Comparison of ENCODE assay signal across 20 cellular contexts in the genomic region with DNA sequence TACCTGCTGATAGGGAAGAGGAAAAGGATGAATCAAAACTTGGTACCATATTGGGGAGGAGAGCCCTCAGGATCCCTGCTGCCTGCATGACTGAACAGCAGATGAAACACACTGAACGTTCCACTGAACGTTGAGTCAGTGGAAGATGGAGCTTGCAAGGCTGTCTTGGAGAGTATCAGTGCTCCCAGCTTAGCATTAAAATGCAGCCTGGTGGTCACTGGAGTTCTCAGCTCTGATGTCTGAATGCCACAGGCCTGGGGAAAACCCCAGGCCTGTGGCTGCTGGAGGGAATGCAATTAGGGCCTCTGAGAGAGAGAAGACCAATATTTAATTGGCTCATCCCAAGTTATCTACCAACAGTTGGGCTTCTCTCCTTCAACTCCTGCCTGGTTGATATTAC.
"Had no signal": no experiment of that assay in that cellular context is flagged by ENCODE, and none has a peak within 500 bp of the region (broad histone marks: within the 10 kb centered on the region; RNA-seq: fewer than 3 reads in every experiment).

No MANE protein-coding gene starts in this region.

- H3K36me3 Mint-ChIP-seq: activated CD8-positive, alpha-beta memory T cell treated with anti-CD3 and anti-CD28 coated beads, Interleukin-2, amount 10 ng/mL, durations not matched to agents 7 days and 5 days; immature natural killer cell; natural killer cell treated with Interleukin-12 subunit alpha and Interleukin-12 subunit beta and Interleukin-15 and Interleukin-18, amount 100 ng/mL, for 72 hours; T-cell had no signal

- H3K4me3 ChIP-seq: pancreas, psoas muscle, right atrium auricular region, upper lobe of left lung had no signal

- H3K27me3 ChIP-seq: right atrium auricular region, upper lobe of left lung had no signal

- H3K4me1 Mint-ChIP-seq: activated CD4-positive, alpha-beta memory T cell treated with anti-CD3 and anti-CD28 coated beads, Interleukin-2, amount 10 ng/mL, durations not matched to agents 7 days and 5 days; activated CD8-positive, alpha-beta memory T cell treated with anti-CD3 and anti-CD28 coated beads, Interleukin-2, amount 10 ng/mL, durations not matched to agents 7 days and 5 days; activated naive CD8-positive, alpha-beta T cell treated with anti-CD3 and anti-CD28 coated beads, Interleukin-2, amount 50 U/mL, for 24 hours; immature natural killer cell; T-cell had no signal

- ATAC-seq: activated CD8-positive, alpha-beta memory T cell treated with anti-CD3 and anti-CD28 coated beads, Interleukin-2, amount 10 ng/mL, durations not matched to agents 7 days and 5 days; activated naive CD8-positive, alpha-beta T cell treated with anti-CD3 and anti-CD28 coated beads, Interleukin-2, amount 50 U/mL, for 24 hours; left cardiac atrium; natural killer cell treated with Interleukin-12 subunit alpha and Interleukin-12 subunit beta and Interleukin-15 and Interleukin-18, amount 100 ng/mL, for 72 hours; pancreas; psoas muscle; stimulated activated naive CD8-positive, alpha-beta T cell treated with anti-CD3 and anti-CD28 coated beads, Interleukin-15, Interleukin-2, amounts not matched to agents 100 U/mL and 50 U/mL, for 24 hours; T-cell had no signal

- DNase-seq: activated CD4-positive, alpha-beta memory T cell treated with anti-CD3 and anti-CD28 coated beads, Interleukin-2, amount 10 ng/mL, durations not matched to agents 7 days and 5 days; activated CD4-positive, alpha-beta T cell treated with anti-CD3 and anti-CD28 coated beads for 4 hours; activated CD4-positive, CD25-positive, alpha-beta regulatory T cell; activated CD8-positive, alpha-beta memory T cell treated with anti-CD3 and anti-CD28 coated beads, Interleukin-2, amount 10 ng/mL, durations not matched to agents 7 days and 5 days; activated effector memory CD4-positive, alpha-beta T cell treated with anti-CD3 and anti-CD28 coated beads, Interleukin-2, amount 50 U/mL, for 16 hours; activated naive CD4-positive, alpha-beta T cell treated with anti-CD3 and anti-CD28 coated beads, Interleukin-2, amount 50 U/mL, for 16 hours; activated naive CD8-positive, alpha-beta T cell treated with anti-CD3 and anti-CD28 coated beads, Interleukin-2, amount 50 U/mL, for 24 hours; activated T-cell treated with anti-CD3 and anti-CD28 coated beads for 4 hours; immature natural killer cell; left cardiac atrium; pancreas; psoas muscle; stimulated activated CD4-positive, alpha-beta T cell treated with anti-CD3 and anti-CD28 coated beads, Interleukin-12 subunit alpha, Interleukin-12 subunit beta, amount 100 ng/mL, for 4 hours; stimulated activated CD4-positive, alpha-beta T cell treated with anti-CD3 and anti-CD28 coated beads, Interleukin-4, amount 100 ng/mL, for 4 hours; stimulated activated naive CD8-positive, alpha-beta T cell treated with anti-CD3 and anti-CD28 coated beads, Interleukin-15, Interleukin-2, amounts not matched to agents 100 U/mL and 50 U/mL, for 24 hours; T-cell; T-helper 9 cell; upper lobe of left lung had no signal

- H3K27ac Mint-ChIP-seq: activated CD4-positive, alpha-beta memory T cell treated with anti-CD3 and anti-CD28 coated beads, Interleukin-2, amount 10 ng/mL, durations not matched to agents 7 days and 5 days; activated CD8-positive, alpha-beta memory T cell treated with anti-CD3 and anti-CD28 coated beads, Interleukin-2, amount 10 ng/mL, durations not matched to agents 7 days and 5 days; activated naive CD8-positive, alpha-beta T cell treated with anti-CD3 and anti-CD28 coated beads, Interleukin-2, amount 50 U/mL, for 24 hours; immature natural killer cell; natural killer cell treated with Interleukin-12 subunit alpha and Interleukin-12 subunit beta and Interleukin-15 and Interleukin-18, amount 100 ng/mL, for 72 hours; T-cell had no signal

- H3K9me3 Mint-ChIP-seq: activated CD4-positive, alpha-beta memory T cell treated with anti-CD3 and anti-CD28 coated beads, Interleukin-2, amount 10 ng/mL, durations not matched to agents 7 days and 5 days; activated naive CD8-positive, alpha-beta T cell treated with anti-CD3 and anti-CD28 coated beads, Interleukin-2, amount 50 U/mL, for 24 hours; natural killer cell treated with Interleukin-12 subunit alpha and Interleukin-12 subunit beta and Interleukin-15 and Interleukin-18, amount 100 ng/mL, for 72 hours had no signal

- H3K9me3 ChIP-seq: pancreas, psoas muscle, right atrium auricular region, upper lobe of left lung had no signal

- H3K27ac ChIP-seq: pancreas, psoas muscle, right atrium auricular region, upper lobe of left lung had no signal

- H3K4me3 Mint-ChIP-seq: activated CD4-positive, alpha-beta memory T cell treated with anti-CD3 and anti-CD28 coated beads, Interleukin-2, amount 10 ng/mL, durations not matched to agents 7 days and 5 days; activated CD8-positive, alpha-beta memory T cell treated with anti-CD3 and anti-CD28 coated beads, Interleukin-2, amount 10 ng/mL, durations not matched to agents 7 days and 5 days; activated naive CD8-positive, alpha-beta T cell treated with anti-CD3 and anti-CD28 coated beads, Interleukin-2, amount 50 U/mL, for 24 hours; immature natural killer cell; natural killer cell treated with Interleukin-12 subunit alpha and Interleukin-12 subunit beta and Interleukin-15 and Interleukin-18, amount 100 ng/mL, for 72 hours; T-cell had no signal

- H3K36me3 ChIP-seq: pancreas, right atrium auricular region, upper lobe of left lung had no signal
